Comparison of ENCODE assay signal across 15 cellular contexts in genomic region chr3:39415983-39416382, GRCh38. TPM values are rescaled to one million over a fixed set of nuclear protein-coding genes. Genes with fewer than 3 reads are reported as not detected.
DNase-seq lines count a peak whose midpoint lies in the region; ATAC-seq, FAIRE-seq and TF ChIP-seq lines count a peak whose summit lies in the region.
"Had no signal": no experiment of that assay in that cellular context is flagged by ENCODE, and none has a peak within 500 bp of the region (broad histone marks: within the 10 kb centered on the region; RNA-seq: fewer than 3 reads in every experiment).

No MANE protein-coding gene starts in this region.

- intact Hi-C loops in CD4-positive, alpha-beta memory T cell (cut with micrococcal nuclease) = no loop called here

- no peaks in the 10 kb centered on the region for H3K27me3 ChIP-seq in CD4-positive, alpha-beta memory T cell (ENCODE audit: insufficient read depth, low read length)
- H3K27me3 ChIP-seq: right atrium auricular region, SJSA1 had no signal

- peak overlapping the region in 4 of 7 donors; percentile 17 to 82 (median 62) for H3K27ac Mint-ChIP-seq in CD4-positive, alpha-beta memory T cell
- H3K27ac Mint-ChIP-seq in WTC11 = peak overlapping the region; percentile 80; the same call in 1 of the 2 replicates

- CTCF ChIA-PET in CD4-positive, alpha-beta memory T cell (lab: Charles Lee; ENCODE audit: partially characterized antibody) = interaction anchor here (0.6 to 3.9 kb wide), 7 partner anchors 9 to 1014 kb away, joined by 3 to 31 read pairs (median 6); partner anchors contain the start of gene RPSA
- CTCF ChIA-PET in WTC11 (lab: Charles Lee) = interaction anchor here (0.6 to 3.3 kb wide), 6 partner anchors 9 to 128 kb away, joined by 3 to 17 read pairs (median 6); partner anchors contain the start of gene RPSA

- no peak for TF ChIP-seq CTCF in WTC11 (IDR thresholded peaks at IDR 0.05)

- FAIRE-seq in GM12891 (lab: Jason Lieb, UNC) = no peak

- ATAC-seq in WTC11 = peak; percentile 15
- ATAC-seq in GM18517 (IDR thresholded peaks at IDR 0.05; ENCODE audit: unreplicated experiment) = no peak
- ATAC-seq in GM21367 (IDR thresholded peaks at IDR 0.05; ENCODE audit: unreplicated experiment) = no peak

- peak; percentile 73 for TF ChIP-seq POLR2A in GM12891 (IDR thresholded peaks at IDR 0.05; ENCODE audit: low read depth, low read length)

- no peak for DNase-seq in CD4-positive, alpha-beta memory T cell
- DNase-seq in GM12891 (ENCODE audit: insufficient read length, low spot score) (no peak), WTC11 (ENCODE audit: low spot score) (no peak), myocyte (ENCODE audit: low read depth) (peak; percentile 53), retina (no peak)
- DNase-seq in stimulated activated CD4-positive, alpha-beta T cell treated with anti-CD3 and anti-CD28 coated beads, Interleukin-4, amount 100 ng/mL, for 1 hour = no peak
- DNase-seq: activated CD4-positive, alpha-beta T cell treated with anti-CD3 and anti-CD28 coated beads for 48 hours; cerebellar nuclear complex; head of caudate nucleus; NCI-H69 had no signal

- H3K4me3 Mint-ChIP-seq in CD4-positive, alpha-beta memory T cell = peak overlapping the region in 1 of 8 donors; percentile 52
- no peak overlapping the region for H3K4me3 Mint-ChIP-seq in WTC11

- H3K27ac ChIP-seq in CD4-positive, alpha-beta memory T cell (ENCODE audit: low read depth, low read length) = no peak overlapping the region
- H3K27ac ChIP-seq: right atrium auricular region, SJSA1 had no signal

- peaks cover 35% of the 10 kb centered on the region for H3K36me3 ChIP-seq in CD4-positive, alpha-beta memory T cell (ENCODE audit: insufficient read depth, low read length)

- peaks cover 0 to 2% (median 0%) of the 10 kb centered on the region in 8 donors for H3K9me3 Mint-ChIP-seq in CD4-positive, alpha-beta memory T cell
- H3K9me3 Mint-ChIP-seq in WTC11 = peaks cover 2% of the 10 kb centered on the region; the same call in 1 of the 2 replicates

- POLR2A ChIA-PET in CD4-positive, alpha-beta memory T cell (lab: Charles Lee; ENCODE audit: partially characterized antibody) = interaction anchor here (1.2 to 3.2 kb wide), 2 partner anchors 8 to 13 kb away, joined by 3 to 26 read pairs; partner anchors contain the start of gene RPSA
- POLR2A ChIA-PET in WTC11 (lab: Charles Lee) = interaction anchor here (0.6 to 1.0 kb wide), 3 partner anchors 15 to 27 kb away, joined by 3 to 8 read pairs (median 4); no protein-coding TSS in a partner anchor

- no peaks in the 10 kb centered on the region for H3K9me3 ChIP-seq in CD4-positive, alpha-beta memory T cell (ENCODE audit: control insufficient read depth in 1 of 2, low read length in 2 of 2)
- H3K9me3 ChIP-seq: right atrium auricular region, SJSA1 had no signal

- peaks cover 35 to 40% of the 10 kb centered on the region in 2 donors for H3K36me3 Mint-ChIP-seq in CD4-positive, alpha-beta memory T cell
- peaks cover 28% of the 10 kb centered on the region for H3K36me3 Mint-ChIP-seq in WTC11

- H3K4me3 ChIP-seq in CD4-positive, alpha-beta memory T cell (ENCODE audit: low read length in 2 of 2) = no peak overlapping the region
- H3K4me3 ChIP-seq: right atrium auricular region, SJSA1 had no signal

- peaks cover 7 to 23% (median 14%) of the 10 kb centered on the region in 4 donors for H3K4me1 Mint-ChIP-seq in CD4-positive, alpha-beta memory T cell
- H3K4me1 Mint-ChIP-seq in WTC11 = peaks cover 27% of the 10 kb centered on the region

- no peaks in the 10 kb centered on the region for H3K27me3 Mint-ChIP-seq in CD4-positive, alpha-beta memory T cell
- H3K27me3 Mint-ChIP-seq in WTC11 (ENCODE audit: low read depth) = no peaks in the 10 kb centered on the region; the same call in 1 of the 2 replicates

- H3K4me1 ChIP-seq in CD4-positive, alpha-beta memory T cell (ENCODE audit: insufficient read depth, low read length) = peaks cover 3% of the 10 kb centered on the region
- H3K4me1 ChIP-seq: SJSA1 had no signal

TF ChIP-seq in GM12891, 5 proteins besides CTCF, POLR2A, EP300 and RAD21:
- no peak for TF ChIP-seq TAF1 (IDR thresholded peaks at IDR 0.05; ENCODE audit: low read depth, low read length)
- no peak for TF ChIP-seq SPI1 (IDR thresholded peaks at IDR 0.05; ENCODE audit: low read depth, low read length)
- no peak for TF ChIP-seq POLR2AphosphoS5 (IDR thresholded peaks at IDR 0.05; ENCODE audit: low read depth, low read length)
- TF ChIP-seq PAX5 (IDR thresholded peaks at IDR 0.05; ENCODE audit: insufficient read depth, low read length, severe bottlenecking) = no peak
- TF ChIP-seq POU2F2 (IDR thresholded peaks at IDR 0.05; ENCODE audit: low read depth, low read length) = no peak

TF ChIP-seq in WTC11, 78 proteins besides CTCF, POLR2A, EP300 and RAD21 (continues in another document):
- TF ChIP-seq NFATC4 (CRISPR knock-in tag; IDR thresholded peaks at IDR 0.05) (peak; percentile 75; the same call in 1 of the 2 replicates), STAT6 (CRISPR knock-in tag; conservative IDR thresholded peaks at IDR 0.05; ENCODE audit: low read depth) (no peak), RORB (CRISPR knock-in tag; IDR thresholded peaks at IDR 0.05) (no peak), AR (CRISPR knock-in tag; IDR thresholded peaks at IDR 0.05) (peak; percentile 90; the same call in 1 of the 2 replicates), FOXP4 (CRISPR knock-in tag; IDR thresholded peaks at IDR 0.05) (no peak), JAZF1 (CRISPR knock-in tag; IDR thresholded peaks at IDR 0.05) (no peak)

RNA-seq across cellular contexts. Expression of gene RPSA, which starts 9.5 kb away (rescaled TPM):
- 1,000 to 10,000 TPM; 1,582 to 1,688 TPM for total RNA-seq in CD4-positive, alpha-beta memory T cell
- polyA plus RNA-seq in CD4-positive, alpha-beta memory T cell = 1,000 to 10,000 TPM; 1,062 to 1,312 TPM
- 3,537 TPM for polyA plus RNA-seq in GM12891 (2012; ENCODE audit: low read depth, missing spikeins)
- total RNA-seq in WTC11 (2021) = 2,455 to 2,509 TPM (median 2,505 TPM) in 3 replicates
- total RNA-seq in myocyte = 953 and 1,060 TPM in 2 replicates
- polyA plus RNA-seq in myocyte (2012) = 957 TPM

RNA-seq across cellular contexts. Expression of gene SLC25A38, which starts 32.8 kb away (rescaled TPM):
- total RNA-seq in CD4-positive, alpha-beta memory T cell = 10 to 100 TPM; 46.0 to 53.5 TPM
- polyA plus RNA-seq in CD4-positive, alpha-beta memory T cell = 10 to 100 TPM; 44.5 to 55.5 TPM
- polyA plus RNA-seq in GM12891 (2012; ENCODE audit: low read depth, missing spikeins) = 28.4 TPM
- total RNA-seq in WTC11 (2021) = 34.9 to 37.3 TPM (median 36.7 TPM) in 3 replicates
- total RNA-seq in myocyte = 25.5 and 28.5 TPM in 2 replicates
- 28.3 TPM for polyA plus RNA-seq in myocyte (2012)

RNA-seq across cellular contexts. Expression of gene MOBP, which starts 51.5 kb away (rescaled TPM):
- not detected for total RNA-seq in CD4-positive, alpha-beta memory T cell
- not detected for polyA plus RNA-seq in CD4-positive, alpha-beta memory T cell
- polyA plus RNA-seq in GM12891 (2012; ENCODE audit: low read depth, missing spikeins) = 0.26 TPM
- total RNA-seq in WTC11 (2021) (0.13 to 0.39 TPM in 2 of 3 replicates, not detected in the other), myocyte (not detected in 2 replicates)
- polyA plus RNA-seq in myocyte (2012) = not detected
- total RNA-seq: SJSA1, subcutaneous adipose tissue had no signal
